Comparison of ENCODE assay signal across 1 cellular context in the genomic region with DNA sequence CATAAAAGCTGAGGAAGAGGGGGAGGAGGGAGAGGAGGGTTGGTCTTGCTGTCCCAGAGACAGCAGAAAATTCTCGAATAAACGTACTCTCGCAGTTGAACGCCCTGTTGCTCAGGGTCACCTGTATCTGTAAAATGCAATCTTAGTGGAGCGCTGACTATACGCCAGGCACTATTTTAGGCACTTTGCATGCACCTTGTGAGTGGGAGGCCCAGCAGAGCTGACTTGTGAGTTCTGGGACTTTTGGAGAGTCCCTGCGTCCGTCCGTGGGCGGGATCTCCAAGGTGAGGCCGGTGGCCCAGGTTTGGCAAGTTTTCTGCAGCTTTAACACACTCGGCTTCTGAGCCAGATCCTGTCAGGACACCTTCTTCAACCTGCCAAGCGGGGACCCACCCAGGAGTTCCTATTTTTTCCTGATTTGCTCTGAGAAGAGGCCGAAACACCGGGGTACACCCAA.
TF ChIP-seq lines count a peak whose summit lies in the region.

No MANE protein-coding gene starts in this region.

TF ChIP-seq in HCT116, 20 proteins besides CTCF, POLR2A, EP300 and RAD21 (continued from another document):
- TF ChIP-seq CEBPB (IDR thresholded peaks at IDR 0.05; ENCODE audit: low read depth) (no peak), POLR2AphosphoS5 (IDR thresholded peaks at IDR 0.05; ENCODE audit: low read depth, low read length) (no peak), TCF7L2 (IDR thresholded peaks at IDR 0.05; ENCODE audit: borderline replicate concordance, extremely low read depth, insufficient read depth, insufficient read length) (no peak), ZNF274 (IDR thresholded peaks at IDR 0.05; ENCODE audit: low read depth, low read length) (no peak)
- TF ChIP-seq, protein P1, sequence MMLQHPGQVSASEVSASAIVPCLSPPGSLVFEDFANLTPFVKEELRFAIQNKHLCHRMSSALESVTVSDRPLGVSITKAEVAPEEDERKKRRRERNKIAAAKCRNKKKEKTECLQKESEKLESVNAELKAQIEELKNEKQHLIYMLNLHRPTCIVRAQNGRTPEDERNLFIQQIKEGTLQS (IDR thresholded peaks at IDR 0.05), result no peak
- TF ChIP-seq, protein P2, sequence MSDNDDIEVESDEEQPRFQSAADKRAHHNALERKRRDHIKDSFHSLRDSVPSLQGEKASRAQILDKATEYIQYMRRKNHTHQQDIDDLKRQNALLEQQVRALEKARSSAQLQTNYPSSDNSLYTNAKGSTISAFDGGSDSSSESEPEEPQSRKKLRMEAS (IDR thresholded peaks at IDR 0.05), result no peak
